ENCODE assay signal across 8 cellular contexts in the genomic region with DNA sequence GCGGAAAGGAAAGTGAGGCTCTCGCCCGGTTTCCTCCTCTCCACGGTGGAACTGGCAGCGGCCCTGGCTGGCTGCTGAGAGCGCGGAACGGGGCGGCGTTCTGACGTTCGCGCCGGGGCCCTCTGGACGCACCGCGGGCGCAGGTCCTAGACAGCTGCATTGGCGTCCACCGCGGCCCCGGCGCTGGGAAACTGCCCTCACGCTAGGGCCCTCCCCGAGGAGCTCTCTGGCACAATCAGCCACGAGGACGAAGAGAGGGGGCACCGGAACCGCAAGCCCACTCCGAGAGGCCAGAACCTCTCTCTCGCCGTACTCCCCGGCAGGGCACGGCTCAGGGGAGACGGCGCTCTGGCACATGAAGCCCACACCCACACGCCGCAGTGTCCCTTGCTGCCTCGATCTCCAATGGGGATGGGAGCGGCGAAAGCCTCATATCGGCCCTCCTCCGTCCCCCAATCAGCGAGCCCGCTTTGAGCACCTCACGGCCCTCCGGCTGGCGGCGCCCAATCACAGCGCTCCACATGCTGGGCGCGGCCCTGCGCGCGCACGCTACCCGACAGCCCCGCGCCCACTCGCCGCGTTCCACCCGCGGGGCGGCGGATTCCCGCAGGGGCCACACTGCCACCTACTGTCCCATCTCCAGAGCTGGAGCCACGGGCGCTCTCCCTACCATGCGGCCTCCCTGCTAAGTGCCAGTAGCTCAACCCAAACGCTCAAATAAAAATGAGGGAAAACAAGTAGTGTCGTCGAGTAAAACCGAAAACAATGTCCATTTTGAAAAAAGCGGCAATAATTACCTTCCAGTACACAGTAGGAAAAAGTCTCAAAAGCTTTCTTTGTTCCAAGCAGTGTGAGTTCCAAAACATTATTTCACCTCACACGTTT. TPM values are rescaled to one million over a fixed set of nuclear protein-coding genes. Genes with fewer than 3 reads are reported as not detected.
DNase-seq lines count a peak whose midpoint lies in the region; ATAC-seq and TF ChIP-seq lines count a peak whose summit lies in the region.

No MANE protein-coding gene starts in this region.

- peaks cover 44% of the 10 kb centered on the region for H3K4me1 Mint-ChIP-seq in activated T-cell treated with anti-CD3 and anti-CD28 coated beads, Interleukin-2, amount 50 U/mL, for 72 hours (ENCODE audit: low read depth)

- H3K27me3 ChIP-seq in DOHH2 (ENCODE audit: control insufficient read depth, low read length) (no peaks in the 10 kb centered on the region), esophagus squamous epithelium (no peaks in the 10 kb centered on the region)

- H3K36me3 Mint-ChIP-seq in activated T-cell treated with anti-CD3 and anti-CD28 coated beads, Interleukin-2, amount 50 U/mL, for 72 hours (ENCODE audit: insufficient read depth in 2 of 2): peaks cover 0 to 22% of the 10 kb centered on the region in 2 donors

- H3K9me3 Mint-ChIP-seq in activated T-cell treated with anti-CD3 and anti-CD28 coated beads, Interleukin-2, amount 50 U/mL, for 72 hours: no peaks in the 10 kb centered on the region

- H3K4me3 ChIP-seq in DOHH2 (ENCODE audit: low read length): peak overlapping the region; percentile 86
- H3K4me3 ChIP-seq in esophagus squamous epithelium: peak overlapping the region; percentile 69 to 83 (median 77)

- H3K4me3 Mint-ChIP-seq in activated T-cell treated with anti-CD3 and anti-CD28 coated beads, Interleukin-2, amount 50 U/mL, for 72 hours: peak overlapping the region; percentile 82 to 85

- peak overlapping the region; percentile 99 for H3K27ac Mint-ChIP-seq in activated T-cell treated with anti-CD3 and anti-CD28 coated beads, Interleukin-2, amount 50 U/mL, for 72 hours

- H3K27me3 Mint-ChIP-seq in activated T-cell treated with anti-CD3 and anti-CD28 coated beads, Interleukin-2, amount 50 U/mL, for 72 hours (ENCODE audit: low read depth): no peaks in the 10 kb centered on the region

- H3K9me3 ChIP-seq in DOHH2 (ENCODE audit: control insufficient read depth, insufficient read depth, low read length) (no peaks in the 10 kb centered on the region), esophagus squamous epithelium (no peaks in the 10 kb centered on the region)

- TF ChIP-seq POLR2A in esophagus squamous epithelium (IDR thresholded peaks at IDR 0.05): peak in 3 of 4 donors; percentile 93 to 97 (median 96)

- TF ChIP-seq CTCF in DOHH2 (IDR thresholded peaks at IDR 0.05; ENCODE audit: low read depth, low read length, poor library complexity, severe bottlenecking): peak; percentile 88
- peak; percentile 81 to 95 (median 92) for TF ChIP-seq CTCF in esophagus squamous epithelium (IDR thresholded peaks at IDR 0.05)

- peak; percentile 93 for DNase-seq in KG1 (lab: John Stamatoyannopoulos, UW)
- DNase-seq in activated T-cell treated with anti-CD3 and anti-CD28 coated beads, Interleukin-2, amount 50 U/mL, for 72 hours: peak; percentile 95 to 97
- peak; percentile 87 for DNase-seq in esophagus squamous epithelium (lab: John Stamatoyannopoulos, UW)
- peak; percentile 99 for DNase-seq in myocyte (ENCODE audit: low read depth)
- DNase-seq in stimulated activated CD8-positive, alpha-beta memory T cell treated with anti-CD3 and anti-CD28 coated beads, Interleukin-7, amount 100 ng/mL, for 4 hours (ENCODE audit: low read depth in 2 of 2): peak; percentile 92 to 96

- H3K36me3 ChIP-seq in DOHH2 (ENCODE audit: control insufficient read depth, low read length) (peaks cover 91% of the 10 kb centered on the region), esophagus squamous epithelium (peaks cover 3 to 44% (median 6%) of the 10 kb centered on the region in 3 donors)

- H4K20me1 ChIP-seq in DOHH2 (ENCODE audit: control insufficient read depth, insufficient read depth, low read depth, low read length): no peaks in the 10 kb centered on the region

- peaks cover 59% of the 10 kb centered on the region for H3F3A ChIP-seq in DOHH2 (ENCODE audit: control insufficient read depth, insufficient read depth)

- intact Hi-C loops in esophagus squamous epithelium (cut with DNase I): no loop called here

- H3K4me2 ChIP-seq in DOHH2 (ENCODE audit: low read length): peak overlapping the region; percentile 94

- no peaks in the 10 kb centered on the region for H3K9me2 ChIP-seq in DOHH2 (replicated peaks; ENCODE audit: control insufficient read depth, low read length)

- 2 to 4% methylated on average over 16 to 29 of the region's 76 CpGs for WGBS in esophagus squamous epithelium, 2 donors

- ATAC-seq in GM21737 (IDR thresholded peaks at IDR 0.05; ENCODE audit: unreplicated experiment): peak; percentile 90
- ATAC-seq in activated T-cell treated with anti-CD3 and anti-CD28 coated beads, Interleukin-2, amount 50 U/mL, for 72 hours (replicated peaks in 1 of 2): peak; percentile 98 to 99

- H3K79me2 ChIP-seq in DOHH2 (ENCODE audit: control insufficient read depth, low read length): peaks cover 70% of the 10 kb centered on the region

- H3K27ac ChIP-seq in DOHH2 (ENCODE audit: low read depth, low read length): peak overlapping the region; percentile 95
- H3K27ac ChIP-seq in esophagus squamous epithelium: peak overlapping the region; percentile 97 to 99 (median 98)

- H3K4me1 ChIP-seq in DOHH2 (ENCODE audit: control insufficient read depth, low read length): peaks cover 55% of the 10 kb centered on the region
- H3K4me1 ChIP-seq in esophagus squamous epithelium: peaks cover 5 to 24% (median 8%) of the 10 kb centered on the region in 3 donors

TF ChIP-seq in PFSK-1, 5 proteins besides CTCF, POLR2A, EP300 and RAD21:
- TF ChIP-seq POLR2AphosphoS5 (IDR thresholded peaks at IDR 0.05; ENCODE audit: low read depth, low read length) (peak; percentile 93), SIN3A (IDR thresholded peaks at IDR 0.05; ENCODE audit: borderline replicate concordance, insufficient read depth, low read length) (0 out of 2 replicates have a peak, but pooled peaks have one; percentile 37), FOXP2 (optimal IDR thresholded peaks at IDR 0.05; ENCODE audit: borderline replicate concordance, extremely low read depth, extremely low read length, insufficient read depth) (peak; percentile 64), TAF1 (IDR thresholded peaks at IDR 0.05; ENCODE audit: borderline replicate concordance, insufficient read depth, low read length) (peak; percentile 57; the same call in 1 of the 2 replicates)
- TF ChIP-seq, protein P1, sequence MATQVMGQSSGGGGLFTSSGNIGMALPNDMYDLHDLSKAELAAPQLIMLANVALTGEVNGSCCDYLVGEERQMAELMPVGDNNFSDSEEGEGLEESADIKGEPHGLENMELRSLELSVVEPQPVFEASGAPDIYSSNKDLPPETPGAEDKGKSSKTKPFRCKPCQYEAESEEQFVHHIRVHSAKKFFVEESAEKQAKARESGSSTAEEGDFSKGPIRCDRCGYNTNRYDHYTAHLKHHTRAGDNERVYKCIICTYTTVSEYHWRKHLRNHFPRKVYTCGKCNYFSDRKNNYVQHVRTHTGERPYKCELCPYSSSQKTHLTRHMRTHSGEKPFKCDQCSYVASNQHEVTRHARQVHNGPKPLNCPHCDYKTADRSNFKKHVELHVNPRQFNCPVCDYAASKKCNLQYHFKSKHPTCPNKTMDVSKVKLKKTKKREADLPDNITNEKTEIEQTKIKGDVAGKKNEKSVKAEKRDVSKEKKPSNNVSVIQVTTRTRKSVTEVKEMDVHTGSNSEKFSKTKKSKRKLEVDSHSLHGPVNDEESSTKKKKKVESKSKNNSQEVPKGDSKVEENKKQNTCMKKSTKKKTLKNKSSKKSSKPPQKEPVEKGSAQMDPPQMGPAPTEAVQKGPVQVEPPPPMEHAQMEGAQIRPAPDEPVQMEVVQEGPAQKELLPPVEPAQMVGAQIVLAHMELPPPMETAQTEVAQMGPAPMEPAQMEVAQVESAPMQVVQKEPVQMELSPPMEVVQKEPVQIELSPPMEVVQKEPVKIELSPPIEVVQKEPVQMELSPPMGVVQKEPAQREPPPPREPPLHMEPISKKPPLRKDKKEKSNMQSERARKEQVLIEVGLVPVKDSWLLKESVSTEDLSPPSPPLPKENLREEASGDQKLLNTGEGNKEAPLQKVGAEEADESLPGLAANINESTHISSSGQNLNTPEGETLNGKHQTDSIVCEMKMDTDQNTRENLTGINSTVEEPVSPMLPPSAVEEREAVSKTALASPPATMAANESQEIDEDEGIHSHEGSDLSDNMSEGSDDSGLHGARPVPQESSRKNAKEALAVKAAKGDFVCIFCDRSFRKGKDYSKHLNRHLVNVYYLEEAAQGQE (IDR thresholded peaks at IDR 0.05; ENCODE audit: insufficient read depth in 1 of 2, low read depth in 2 of 2, low read length in 2 of 2): no peak

RNA-seq across cellular contexts. Expression of gene MRPS27, which starts 11.8 kb away (rescaled TPM):
- 32.7 TPM for polyA plus RNA-seq in PFSK-1 (2012; ENCODE audit: insufficient read length, low read depth)
- total RNA-seq in activated T-cell treated with anti-CD3 and anti-CD28 coated beads, Interleukin-2, amount 50 U/mL, for 72 hours: 10 to 100 TPM; 80.5 to 83.7 TPM
- 10 to 100 TPM; 33.7 to 60.0 (median 53.9) TPM for total RNA-seq in esophagus squamous epithelium
- total RNA-seq in myocyte: 71.3 and 71.7 TPM in 2 replicates
- polyA plus RNA-seq in myocyte (2012): 38.9 TPM

RNA-seq across cellular contexts. Expression of gene PTCD2, which starts 12.0 kb away (rescaled TPM):
- 8.3 TPM for polyA plus RNA-seq in PFSK-1 (2012; ENCODE audit: insufficient read length, low read depth)
- 10 to 100 TPM; 13.8 to 19.9 TPM for total RNA-seq in activated T-cell treated with anti-CD3 and anti-CD28 coated beads, Interleukin-2, amount 50 U/mL, for 72 hours
- total RNA-seq in esophagus squamous epithelium (1 to 10 TPM; 3.1 to 8.7 (median 5.7) TPM), myocyte (17.5 and 34.4 TPM in 2 replicates)
- 10.1 TPM for polyA plus RNA-seq in myocyte (2012)

Comparison
In these comparisons a context has a peak if more than half of its experiments do, and no peak if none do; other contexts are left out.
1. Peak in every context shown above with its lines: DNase-seq, ATAC-seq, H3K4me3 ChIP-seq and H3K27ac ChIP-seq.